In the genomic region with DNA sequence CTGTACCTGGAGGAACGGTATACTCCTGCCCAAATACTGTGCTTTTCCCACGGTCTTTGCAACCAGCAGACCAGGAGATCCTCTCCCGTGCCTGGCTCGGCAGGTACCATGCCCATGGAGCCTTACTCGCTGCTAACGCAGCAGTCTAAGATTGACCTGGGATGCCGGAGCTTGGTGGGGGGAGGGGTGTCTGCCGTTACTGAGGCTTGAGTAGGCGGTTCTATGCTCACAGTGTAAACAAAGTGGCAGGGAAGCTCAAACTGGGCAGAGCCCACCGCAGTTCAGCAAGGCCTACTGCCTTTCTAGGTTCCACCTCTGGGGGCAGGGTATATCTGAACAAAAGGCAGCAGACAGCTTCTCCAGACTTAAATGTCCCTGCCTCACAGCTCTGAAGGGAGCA, we compare ENCODE assay signal across 31 cellular contexts.
"Had no signal": no experiment of that assay in that cellular context is flagged by ENCODE, and none has a peak within 500 bp of the region (broad histone marks: within the 10 kb centered on the region; RNA-seq: fewer than 3 reads in every experiment).

No MANE protein-coding gene starts in this region.

- H3K27me3 ChIP-seq: adrenal gland, body of pancreas, esophagus squamous epithelium, gastroesophageal sphincter had no signal

- ATAC-seq: activated CD4-positive, CD25-positive, alpha-beta regulatory T cell treated with anti-CD3 and anti-CD28 coated beads, Interleukin-2, amount 50 U/mL, for 24 hours; activated CD8-positive, alpha-beta T cell treated with anti-CD3 and anti-CD28 coated beads for 36 hours; activated naive CD8-positive, alpha-beta T cell treated with anti-CD3 and anti-CD28 coated beads, Interleukin-2, amount 50 U/mL, for 24 hours; body of pancreas; effector memory CD8-positive, alpha-beta T cell; gastroesophageal sphincter had no signal

- H3K9me3 ChIP-seq: adrenal gland, body of pancreas, esophagus squamous epithelium, gastroesophageal sphincter had no signal

- H3K4me3 ChIP-seq: adrenal gland, body of pancreas, esophagus squamous epithelium, gastroesophageal sphincter had no signal

- H3K27ac Mint-ChIP-seq: activated B cell treated with CpG ODN at 0.5 μM for 24 hours; activated CD8-positive, alpha-beta T cell treated with anti-CD3 and anti-CD28 coated beads for 36 hours; activated naive CD4-positive, alpha-beta T cell treated with anti-CD3 and anti-CD28 coated beads for 36 hours; activated naive CD4-positive, alpha-beta T cell treated with anti-CD3 and anti-CD28 coated beads, Interleukin-2, amount 50 U/mL, for 24 hours; activated naive CD8-positive, alpha-beta T cell treated with anti-CD3 and anti-CD28 coated beads for 36 hours; activated naive CD8-positive, alpha-beta T cell treated with anti-CD3 and anti-CD28 coated beads, Interleukin-2, amount 50 U/mL, for 24 hours; activated T-helper 1 cell treated with anti-CD3 and anti-CD28 coated beads, Interleukin-12 subunit alpha, Interleukin-12 subunit beta, Interleukin-2, Interleukin-4 antibody, amounts not matched to agents 30 ng/mL and 10 ng/mL and 1 ng/mL, durations not matched to agents 14 hours and 24 hours and 36 hours; activated T-helper 2 cell treated with anti-CD3 and anti-CD28 coated beads, Interferon-gamma antibody, Interleukin-2, Interleukin-4, amounts not matched to agents 10 μg/mL and 5 μg/mL and 100 μg/mL, durations not matched to agents 14 hours and 24 hours and 36 hours; effector memory CD8-positive, alpha-beta T cell had no signal

- H3K4me3 Mint-ChIP-seq: activated B cell treated with CpG ODN at 0.5 μM for 24 hours; activated CD8-positive, alpha-beta T cell treated with anti-CD3 and anti-CD28 coated beads for 36 hours; activated naive CD4-positive, alpha-beta T cell treated with anti-CD3 and anti-CD28 coated beads for 36 hours; activated naive CD4-positive, alpha-beta T cell treated with anti-CD3 and anti-CD28 coated beads, Interleukin-2, amount 50 U/mL, for 24 hours; activated naive CD8-positive, alpha-beta T cell treated with anti-CD3 and anti-CD28 coated beads for 36 hours; activated naive CD8-positive, alpha-beta T cell treated with anti-CD3 and anti-CD28 coated beads, Interleukin-2, amount 50 U/mL, for 24 hours; activated T-helper 1 cell treated with anti-CD3 and anti-CD28 coated beads, Interleukin-12 subunit alpha, Interleukin-12 subunit beta, Interleukin-2, Interleukin-4 antibody, amounts not matched to agents 30 ng/mL and 10 ng/mL and 1 ng/mL, durations not matched to agents 14 hours and 24 hours and 36 hours; effector memory CD8-positive, alpha-beta T cell had no signal

- H3K27ac ChIP-seq: adrenal gland, body of pancreas, epithelial cell of prostate, esophagus squamous epithelium, gastroesophageal sphincter, VCaP had no signal

- H3K36me3 ChIP-seq: adrenal gland, gastroesophageal sphincter had no signal

- DNase-seq: activated B cell treated with CpG ODN at 0.5 μM for 24 hours; activated CD4-positive, alpha-beta T cell treated with anti-CD3 and anti-CD28 coated beads for 48 hours; activated CD4-positive, alpha-beta T cell treated with anti-CD3 and anti-CD28 coated beads, Interleukin-2, amount 50 U/mL, for 1 hour; activated CD4-positive, alpha-beta T cell treated with anti-CD3 and anti-CD28 coated beads, Interleukin-2, amount 50 U/mL, for 48 hours; activated CD8-positive, alpha-beta memory T cell treated with anti-CD3 and anti-CD28 coated beads for 24 hours; activated CD8-positive, alpha-beta T cell treated with anti-CD3 and anti-CD28 coated beads for 36 hours; activated effector memory CD4-positive, alpha-beta T cell treated with anti-CD3 and anti-CD28 coated beads, Interleukin-2, amount 50 U/mL, for 16 hours; activated naive CD4-positive, alpha-beta T cell treated with anti-CD3 and anti-CD28 coated beads for 36 hours; activated naive CD8-positive, alpha-beta T cell treated with anti-CD3 and anti-CD28 coated beads for 36 hours; activated naive CD8-positive, alpha-beta T cell treated with anti-CD3 and anti-CD28 coated beads, Interleukin-2, amount 50 U/mL, for 24 hours; activated T-cell treated with anti-CD3 and anti-CD28 coated beads, Interleukin-2, amount 50 U/mL, for 48 hours; adrenal gland; amygdala; aorta; body of pancreas; caudate nucleus; cortex of kidney; dermis blood vessel endothelial cell; effector CD4-positive, alpha-beta T cell; effector memory CD8-positive, alpha-beta T cell; esophagus squamous epithelium; foreskin melanocyte; head of caudate nucleus; T-helper 2 cell had no signal

- H3K9me3 Mint-ChIP-seq: effector memory CD8-positive, alpha-beta T cell had no signal

- H3K4me1 ChIP-seq: adrenal gland, body of pancreas, esophagus squamous epithelium, gastroesophageal sphincter had no signal

- H3K27me3 Mint-ChIP-seq: activated B cell treated with CpG ODN at 0.5 μM for 24 hours; activated CD8-positive, alpha-beta T cell treated with anti-CD3 and anti-CD28 coated beads for 36 hours; activated naive CD4-positive, alpha-beta T cell treated with anti-CD3 and anti-CD28 coated beads, Interleukin-2, amount 50 U/mL, for 24 hours; activated naive CD8-positive, alpha-beta T cell treated with anti-CD3 and anti-CD28 coated beads for 36 hours; activated naive CD8-positive, alpha-beta T cell treated with anti-CD3 and anti-CD28 coated beads, Interleukin-2, amount 50 U/mL, for 24 hours; effector memory CD8-positive, alpha-beta T cell had no signal
